ENCODE assay signal across 26 cellular contexts in the genomic region with DNA sequence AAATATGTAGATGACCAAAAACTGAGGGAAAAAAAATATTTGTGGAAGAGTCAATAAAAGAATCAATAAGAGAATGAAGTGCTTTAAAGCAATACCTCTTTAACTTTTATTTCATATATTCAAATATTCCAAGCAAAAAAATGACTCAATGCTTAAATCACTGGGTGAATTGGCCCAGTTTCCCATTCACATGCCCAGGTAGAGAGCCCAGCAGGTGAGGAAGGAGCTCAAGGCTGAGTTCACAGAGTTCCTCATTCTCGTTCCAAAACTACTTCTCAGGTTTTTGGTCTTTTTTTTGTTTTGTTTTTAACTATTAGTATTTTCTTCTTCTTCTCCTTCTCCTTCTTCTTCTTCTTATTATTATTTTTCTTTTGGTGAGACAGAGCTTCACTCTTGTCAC. TPM values are rescaled to one million over a fixed set of nuclear protein-coding genes. Genes with fewer than 3 reads are reported as not detected.
A peak's percentile ranks its signal among the peaks of the same experiment; 100 is the strongest.
DNase-seq lines count a peak whose midpoint lies in the region; ATAC-seq, FAIRE-seq and TF ChIP-seq lines count a peak whose summit lies in the region.
"Had no signal": no experiment of that assay in that cellular context is flagged by ENCODE, and none has a peak within 500 bp of the region (broad histone marks: within the 10 kb centered on the region; RNA-seq: fewer than 3 reads in every experiment).

No MANE protein-coding gene starts in this region.

- H3K4me3 ChIP-seq in PC-9 (no peak overlapping the region), pancreas (no peak overlapping the region), vagina (no peak overlapping the region)
- H3K4me3 ChIP-seq: SK-N-MC had no signal

- H3K36me3 ChIP-seq in PC-9 (ENCODE audit: low read depth) (no peaks in the 10 kb centered on the region), pancreas (no peaks in the 10 kb centered on the region), vagina (no peaks in the 10 kb centered on the region)

- H3K27me3 ChIP-seq in PC-9 (ENCODE audit: insufficient read depth, low read depth) (no peaks in the 10 kb centered on the region), pancreas (no peaks in the 10 kb centered on the region), vagina (no peaks in the 10 kb centered on the region)

- peaks cover 27% of the 10 kb centered on the region for H3F3A ChIP-seq in PC-9 (ENCODE audit: insufficient read depth, low read depth)

- TF ChIP-seq POLR2A in vagina (IDR thresholded peaks at IDR 0.05) = no peak

- H3K27ac ChIP-seq in PC-9 = no peak overlapping the region
- peak overlapping the region in 3 of 4 donors; percentile 49 to 85 (median 73) for H3K27ac ChIP-seq in pancreas
- peak overlapping the region; percentile 33 for H3K27ac ChIP-seq in vagina
- H3K27ac ChIP-seq: KMS-11, RWPE1, SK-N-MC had no signal

- intact Hi-C loops in PC-9 (cut with micrococcal nuclease; ENCODE audit: unreplicated experiment) (no loop called here), pancreas (cut with DNase I) (no loop called here), vagina (cut with DNase I) (no loop called here)

- CTCF ChIA-PET in PC-9 (lab: Charles Lee) = interaction anchor here (1.1 to 1.2 kb wide), 2 partner anchors 62 to 462 kb away, joined by 3 read pairs; no protein-coding TSS in a partner anchor

- no TSS peak for BruUV-seq in PC-9 (replicated peaks; lab: Mats Ljungman, UMichigan)

- FAIRE-seq in pancreas (lab: Jason Lieb, UNC) = no peak
- FAIRE-seq: D721Med, GM19239, H1 had no signal

- no peak overlapping the region for H2AFZ ChIP-seq in PC-9

- H3K79me2 ChIP-seq in PC-9 (ENCODE audit: low read depth) = no peaks in the 10 kb centered on the region

- H3K4me2 ChIP-seq in PC-9 = peak overlapping the region; percentile 71; the same call in 1 of the 2 replicates
- H3K4me2 ChIP-seq: KMS-11 had no signal

- peaks cover 49% of the 10 kb centered on the region for H3K4me1 ChIP-seq in PC-9 (replicated peaks; ENCODE audit: insufficient read depth)
- peaks cover 28 to 62% (median 29%) of the 10 kb centered on the region in 3 donors for H3K4me1 ChIP-seq in pancreas
- peaks cover 32% of the 10 kb centered on the region for H3K4me1 ChIP-seq in vagina

- ATAC-seq in pancreas (peak; percentile 49 to 63 (median 63)), HG03196 (IDR thresholded peaks at IDR 0.05; ENCODE audit: unreplicated experiment) (no peak)
- ATAC-seq: HCT116 had no signal

- 18 to 34% methylated on average over 1 of the region's 1 CpG for WGBS in pancreas, 2 donors

- DNase-seq in DMS53 (lab: John Stamatoyannopoulos, UW) = peak; percentile 3
- DNase-seq in DMS53 treated with DMSO at 0.1 percent for 48 hours (lab: John Stamatoyannopoulos, UW; ENCODE audit: unreplicated experiment) = no peak
- no peak for DNase-seq in PC-9
- peak in 4 of 6 donors; percentile 39 to 62 (median 54) for DNase-seq in pancreas
- peak in 1 of 2 donors; percentile 10 for DNase-seq in vagina (ENCODE audit: extremely low spot score in 2 of 2)
- DNase-seq in glomerular visceral epithelial cell (ENCODE audit: extremely low spot score) = no peak
- no peak for DNase-seq in kidney tubule cell (ENCODE audit: low spot score)
- DNase-seq: 8988T, AML-193, C1 segment of cervical spinal cord, DMS79, IMR-90, NCI-H1105, NCI-H2171, NCI-H345, NCI-H524, NCI-H82, SHP77 treated with DMSO at 0.1 percent for 48 hours had no signal

- POLR2A ChIA-PET in PC-9 (lab: Charles Lee; ENCODE audit: unreplicated experiment) = no interaction called here

- H3K9me3 ChIP-seq in PC-9 (ENCODE audit: insufficient read depth, low read depth) (no peaks in the 10 kb centered on the region), pancreas (no peaks in the 10 kb centered on the region), vagina (no peaks in the 10 kb centered on the region)

- no peaks in the 10 kb centered on the region for H4K20me1 ChIP-seq in PC-9 (ENCODE audit: insufficient read depth)

- no peaks in the 10 kb centered on the region for H3K9me2 ChIP-seq in PC-9 (ENCODE audit: insufficient read depth)

- TF ChIP-seq CTCF in PC-9 (conservative IDR thresholded peaks at IDR 0.05) (no peak), pancreas (IDR thresholded peaks at IDR 0.05) (no peak), vagina (IDR thresholded peaks at IDR 0.05) (no peak)

RNA-seq across cellular contexts. Expression of a gene that starts 30.2 kb away (rescaled TPM):
- total RNA-seq in PC-9 (2021) = 0.09 and 0.38 TPM in 2 replicates
- total RNA-seq in pancreas = 10 to 100 TPM; 28.5 to 62.5 (median 46.8) TPM
- polyA plus RNA-seq in pancreas = 10 to 100 TPM in 1 of 2 donors, 1 to 10 TPM in 1; 4.7 to 11.1 TPM
- 4.7 TPM for total RNA-seq in vagina

Comparison
In these comparisons a context has a peak if more than half of its experiments do, and no peak if none do; other contexts are left out.
1. DNase-seq: peak in DMS53 (single experiment) and pancreas (4 of 6); none in DMS53 treated with DMSO at 0.1 percent for 48 hours (single experiment), PC-9 (0 of 2), glomerular visceral epithelial cell (single experiment) and kidney tubule cell (single experiment).